ENCODE assay signal across 8 cellular contexts in genomic region chr16:68538880-68539701, GRCh38. TPM values are rescaled to one million over a fixed set of nuclear protein-coding genes. Genes with fewer than 3 reads are reported as not detected.
DNase-seq lines count a peak whose midpoint lies in the region; ATAC-seq and TF ChIP-seq lines count a peak whose summit lies in the region.

Gene ZFP90 (plus strand): TSS chr16:68539291. CDS start chr16:68539793, 502 bp downstream.

- no peak for TF ChIP-seq CTCF in coronary artery (IDR thresholded peaks at IDR 0.05)

- H3K27ac ChIP-seq in coronary artery, result peak within 1 kb of the TSS; percentile 65 to 88

- peak; percentile 71 for ATAC-seq in HG03378 (IDR thresholded peaks at IDR 0.05; ENCODE audit: unreplicated experiment)
- peak; percentile 99 for ATAC-seq in left lobe of liver

- peak within 1 kb of the TSS; percentile 98 for H3K4me3 ChIP-seq in coronary artery

- DNase-seq in AG20443 (ENCODE audit: low spot score), result peak; percentile 100
- DNase-seq in NCI-H510A treated with DMSO at 0.1 percent for 48 hours (lab: John Stamatoyannopoulos, UW), result peak; percentile 81
- peak; percentile 90 for DNase-seq in activated CD4-positive, alpha-beta T cell treated with anti-CD3 and anti-CD28 coated beads for 48 hours
- peak; percentile 84 for DNase-seq in coronary artery (ENCODE audit: low spot score)
- peak; percentile 86 for DNase-seq in left lobe of liver (ENCODE audit: low spot score)
- peak; percentile 85 to 89 for DNase-seq in stimulated activated CD4-positive, alpha-beta T cell treated with anti-CD3 and anti-CD28 coated beads, Interleukin-2, amount 100 ng/mL, for 24 hours

- peak; percentile 66 for TF ChIP-seq POLR2A in GM19099 (IDR thresholded peaks at IDR 0.05; ENCODE audit: extremely low read depth, insufficient read length, low read depth)

RNA-seq across cellular contexts. Expression of gene ZFP90, which starts in this region (rescaled TPM):
- total RNA-seq in left lobe of liver, result 6.1 TPM

Comparison
In these comparisons a context has a peak if more than half of its experiments do, and no peak if none do; other contexts are left out.
1. Peak in every context shown above with its lines: DNase-seq, ATAC-seq, H3K4me3 ChIP-seq and H3K27ac ChIP-seq.